Comparison of ENCODE assay signal across 18 cellular contexts in the genomic region with DNA sequence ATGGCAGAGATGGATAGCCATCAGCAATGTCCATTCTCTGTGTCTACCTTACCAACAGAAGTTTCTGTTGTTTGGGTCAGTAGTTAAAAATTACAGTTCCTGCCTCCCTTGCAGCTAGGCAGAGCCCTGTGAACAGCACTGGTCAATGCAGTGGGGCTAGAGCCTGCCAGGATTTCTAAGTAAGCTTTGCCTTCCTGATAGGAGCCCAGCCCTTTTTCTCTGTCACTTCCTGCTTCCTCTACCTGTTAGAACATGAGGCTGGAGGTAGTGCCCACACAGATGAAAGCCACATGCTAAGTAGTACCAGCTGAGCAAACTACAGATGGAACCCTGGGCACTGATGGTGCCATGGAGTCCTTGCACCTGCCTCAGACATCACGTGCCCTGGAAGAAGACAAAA. TPM values are rescaled to one million over a fixed set of nuclear protein-coding genes. Genes with fewer than 3 reads are reported as not detected.
DNase-seq lines count a peak whose midpoint lies in the region; ATAC-seq, FAIRE-seq and TF ChIP-seq lines count a peak whose summit lies in the region.
"Had no signal": no experiment of that assay in that cellular context is flagged by ENCODE, and none has a peak within 500 bp of the region (broad histone marks: within the 10 kb centered on the region; RNA-seq: fewer than 3 reads in every experiment).

No MANE protein-coding gene starts in this region.

- H2AK9ac ChIP-seq in IMR-90 (replicated peaks; ENCODE audit: low read depth, low read length, poor library complexity), result no peak overlapping the region

- no peak for FAIRE-seq in small intestine (lab: Jason Lieb, UNC)
- FAIRE-seq: A549 had no signal

- no peak overlapping the region for H3K56ac ChIP-seq in IMR-90 (ENCODE audit: extremely low read depth, insufficient read depth, low read length)

- no peaks in the 10 kb centered on the region for H3K36me3 Mint-ChIP-seq in activated T-cell treated with anti-CD3 and anti-CD28 coated beads, Interleukin-2, amount 50 U/mL, for 24 hours (ENCODE audit: low read depth)

- POLR2A ChIA-PET in IMR-90 (lab: Charles Lee; ENCODE audit: unreplicated experiment), result no interaction called here

- H3K9me3 ChIP-seq in IMR-90 (ENCODE audit: control insufficient read depth, insufficient read depth, low read length) (peaks cover 4% of the 10 kb centered on the region), hepatocyte (ENCODE audit: low read depth) (no peaks in the 10 kb centered on the region), small intestine (ENCODE audit: control insufficient read depth, low read depth) (no peaks in the 10 kb centered on the region)

- H3K36me3 ChIP-seq in IMR-90 (ENCODE audit: control insufficient read depth, insufficient read depth, low read length) (no peaks in the 10 kb centered on the region; the same call in 1 of the 2 replicates), hepatocyte (replicated peaks; ENCODE audit: insufficient read depth, low read depth) (no peaks in the 10 kb centered on the region), small intestine (ENCODE audit: control insufficient read depth in 2 of 2, insufficient read depth in 2 of 2, low read length in 2 of 2) (peaks cover 0 to 2% of the 10 kb centered on the region in 2 donors)

- H4K20me1 ChIP-seq in IMR-90 (ENCODE audit: insufficient read depth, low read length) (no peaks in the 10 kb centered on the region; the same call in 1 of the 2 replicates), hepatocyte (ENCODE audit: insufficient read depth, poor library complexity, severe bottlenecking) (no peaks in the 10 kb centered on the region)

- H3K9me2 ChIP-seq in hepatocyte (replicated peaks; ENCODE audit: insufficient read depth), result no peaks in the 10 kb centered on the region

- peak overlapping the region; percentile 84 for H3K4ac ChIP-seq in IMR-90 (ENCODE audit: low read depth, low read length)

- H3K23ac ChIP-seq in IMR-90 (ENCODE audit: low read depth, low read length), result peak overlapping the region; percentile 43; the same call in 1 of the 2 replicates

- H4K5ac ChIP-seq in IMR-90 (ENCODE audit: low read depth, low read length), result no peak overlapping the region; the same call in 1 of the 2 replicates

- DNase-seq in SHP77 (lab: John Stamatoyannopoulos, UW), result peak; percentile 41 to 62
- DNase-seq in SHP77 treated with DMSO at 0.1 percent for 48 hours (lab: John Stamatoyannopoulos, UW), result no peak
- no peak for DNase-seq in IMR-90
- DNase-seq in hepatocyte (ENCODE audit: low spot score), result no peak
- DNase-seq in small intestine, result peak; percentile 53
- no peak for DNase-seq in activated T-cell treated with anti-CD3 and anti-CD28 coated beads, Interleukin-2, amount 50 U/mL, for 24 hours
- DNase-seq in coronary artery (ENCODE audit: low spot score), result no peak
- DNase-seq: Calu3; H7; NCI-H1417; NCI-H1930; NCI-H510A treated with DMSO at 0.1 percent for 48 hours; NK-92 treated with Interleukin-12 subunit alpha and Interleukin-12 subunit beta, amount 100 ng/mL, for 24 hours; PC-3 had no signal

- peaks cover 11% of the 10 kb centered on the region for H3K4me1 Mint-ChIP-seq in activated T-cell treated with anti-CD3 and anti-CD28 coated beads, Interleukin-2, amount 50 U/mL, for 24 hours (ENCODE audit: low read depth)

- no peak overlapping the region for H3K27ac ChIP-seq in IMR-90 (ENCODE audit: insufficient read depth, low read length)
- H3K27ac ChIP-seq in hepatocyte, result peak overlapping the region; percentile 39
- H3K27ac ChIP-seq in small intestine (ENCODE audit: low read depth in 1 of 2, low read length in 1 of 2), result no peak overlapping the region
- no peak overlapping the region for H3K27ac ChIP-seq in coronary artery
- H3K27ac ChIP-seq: A549, C4-2B, SK-N-MC had no signal

- H4K91ac ChIP-seq in IMR-90 (ENCODE audit: insufficient read depth, low read depth, low read length), result peak overlapping the region; percentile 56; the same call in 1 of the 2 replicates

- BruUV-seq in IMR-90 (replicated peaks; lab: Mats Ljungman, UMichigan), result no TSS peak

- 0 out of 2 replicates have a peak overlapping the region, but pooled peaks have one; percentile 34 for H2BK20ac ChIP-seq in IMR-90 (ENCODE audit: low read depth, low read length)

- H4K8ac ChIP-seq in IMR-90 (ENCODE audit: low read depth in 2 of 2, low read length in 2 of 2), result peak overlapping the region; percentile 41 to 88; a peak in 2 of 4 replicates

- H2BK15ac ChIP-seq in IMR-90 (ENCODE audit: low read depth, low read length), result peak overlapping the region; percentile 39; the same call in 2 of the 3 replicates

- H3K27ac Mint-ChIP-seq in activated T-cell treated with anti-CD3 and anti-CD28 coated beads, Interleukin-2, amount 50 U/mL, for 24 hours, result no peak overlapping the region

- H2BK120ac ChIP-seq in IMR-90 (ENCODE audit: low read depth, low read length), result no peak overlapping the region; the same call in 1 of the 2 replicates

- no peaks in the 10 kb centered on the region for H3K27me3 Mint-ChIP-seq in activated T-cell treated with anti-CD3 and anti-CD28 coated beads, Interleukin-2, amount 50 U/mL, for 24 hours

- peaks cover 3% of the 10 kb centered on the region for H3K9me3 Mint-ChIP-seq in activated T-cell treated with anti-CD3 and anti-CD28 coated beads, Interleukin-2, amount 50 U/mL, for 24 hours

- H2AFZ ChIP-seq in IMR-90 (replicated peaks; ENCODE audit: low read length, poor library complexity), result no peak overlapping the region
- no peak overlapping the region for H2AFZ ChIP-seq in hepatocyte

- intact Hi-C loops in IMR-90 (cut with micrococcal nuclease), result no loop called here

- H2AK5ac ChIP-seq in IMR-90 (ENCODE audit: low read depth, low read length), result peak overlapping the region; percentile 22; the same call in 1 of the 2 replicates

- H3K4me1 ChIP-seq in IMR-90 (ENCODE audit: control insufficient read depth, insufficient read depth, low read length), result peaks cover 42% of the 10 kb centered on the region
- peaks cover 13% of the 10 kb centered on the region for H3K4me1 ChIP-seq in hepatocyte (ENCODE audit: insufficient read depth)
- H3K4me1 ChIP-seq in small intestine (ENCODE audit: control insufficient read depth in 2 of 2, insufficient read depth in 1 of 2, low read depth in 1 of 2, low read length in 1 of 2), result peaks cover 8 to 13% of the 10 kb centered on the region in 2 donors

- ATAC-seq in IMR-90 (ENCODE audit: low read depth) (no peak), GM21528 (IDR thresholded peaks at IDR 0.05; ENCODE audit: low FRiP score, unreplicated experiment) (no peak)
- ATAC-seq: A549, PC-3 had no signal

- H3K18ac ChIP-seq in IMR-90 (ENCODE audit: low read depth, low read length), result no peak overlapping the region; the same call in 1 of the 2 replicates

- no peaks in the 10 kb centered on the region for H3K79me2 ChIP-seq in hepatocyte

- peaks cover 34% of the 10 kb centered on the region for H3K9me1 ChIP-seq in IMR-90 (ENCODE audit: insufficient read depth, low read length)

- H3K14ac ChIP-seq in IMR-90 (replicated peaks; ENCODE audit: low read depth, low read length), result peak overlapping the region; percentile 16

- in situ Hi-C loops in IMR-90 (cut with MboI; ENCODE audit: low sequenced_read_pairs), result no loop called here

- CTCF ChIA-PET in IMR-90 (lab: Yijun Ruan, JAX), result no interaction called here

- no peak for TF ChIP-seq CTCF in IMR-90 (conservative IDR thresholded peaks at IDR 0.05; ENCODE audit: low read depth, low read length)
- no peak for TF ChIP-seq CTCF in hepatocyte (IDR thresholded peaks at IDR 0.05; ENCODE audit: poor library complexity)
- no peak for TF ChIP-seq CTCF in coronary artery (IDR thresholded peaks at IDR 0.05)

- H2BK5ac ChIP-seq in IMR-90 (ENCODE audit: low read depth, low read length, poor library complexity, severe bottlenecking), result no peak overlapping the region

- H3K27me3 ChIP-seq in IMR-90 (ENCODE audit: control insufficient read depth, insufficient read depth, low read length) (no peaks in the 10 kb centered on the region), hepatocyte (no peaks in the 10 kb centered on the region), small intestine (ENCODE audit: control insufficient read depth in 2 of 2, insufficient read depth in 2 of 2, low read length in 2 of 2) (no peaks in the 10 kb centered on the region)

- H3K4me2 ChIP-seq in IMR-90 (ENCODE audit: low read depth, low read length), result no peak overlapping the region
- no peak overlapping the region for H3K4me2 ChIP-seq in hepatocyte
- H3K4me2 ChIP-seq: A549 had no signal

- H3K4me3 ChIP-seq in IMR-90 (ENCODE audit: insufficient read depth, low read depth, low read length), result no peak overlapping the region
- no peak overlapping the region for H3K4me3 ChIP-seq in hepatocyte
- H3K4me3 ChIP-seq in small intestine (ENCODE audit: low read depth in 1 of 2, low read length in 2 of 2), result no peak overlapping the region
- H3K4me3 ChIP-seq in coronary artery, result no peak overlapping the region
- H3K4me3 ChIP-seq: A549, SK-N-MC had no signal

- H3K9ac ChIP-seq in IMR-90 (ENCODE audit: low read depth, low read length), result no peak overlapping the region

- WGBS in IMR-90 (ENCODE audit: extremely low coverage in 2 of 2, insufficient read length in 1 of 2), 2 experiments, result no CpG with 5 or more reads among the region's 1 CpG
- WGBS in hepatocyte (ENCODE audit: low lambda C conversion rate, missing lambda C conversion rate), result 88% methylated on average over 1 of the region's 1 CpG
- 83 to 95% (median 88%) methylated on average over 1 of the region's 1 CpG for WGBS in small intestine, 3 donors

- H3K79me1 ChIP-seq in IMR-90 (ENCODE audit: low read depth in 1 of 2, low read length in 2 of 2), result peaks cover 45 to 85% of the 10 kb centered on the region in 2 experiments

- dilution Hi-C loops in IMR-90 (cut with HindIII; ENCODE audit: low sequenced_read_pairs, unreplicated experiment), result no loop called here

- H3K4me3 Mint-ChIP-seq in activated T-cell treated with anti-CD3 and anti-CD28 coated beads, Interleukin-2, amount 50 U/mL, for 24 hours, result no peak overlapping the region

- TF ChIP-seq RAD21 in IMR-90 (IDR thresholded peaks at IDR 0.05; ENCODE audit: low read length), result no peak

- no peak for TF ChIP-seq POLR2A in IMR-90 (IDR thresholded peaks at IDR 0.05; ENCODE audit: low read depth, low read length)

TF ChIP-seq in IMR-90, 13 proteins besides CTCF, POLR2A, EP300 and RAD21:
- no peak for TF ChIP-seq FOS (IDR thresholded peaks at IDR 0.05; ENCODE audit: low read depth, low read length)
- no peak for TF ChIP-seq MXI1 (IDR thresholded peaks at IDR 0.05; ENCODE audit: borderline replicate concordance, low read depth, low read length)

RNA-seq across cellular contexts. Expression of gene MGLL, which starts 45.0 kb away (rescaled TPM):
- total RNA-seq in IMR-90 (2012; rRNA removed) (23.6 and 23.7 TPM in 2 replicates), hepatocyte (5.4 and 7.3 TPM in 2 replicates)
- polyA plus RNA-seq in IMR-90 (2012; rRNA removed) (59.9 and 60.6 TPM in 2 replicates), hepatocyte (19.5 and 21.4 TPM in 2 replicates), small intestine (10 to 100 TPM; 42.4 to 47.2 (median 43.8) TPM)
- polyA plus RNA-seq in IMR-90 (2012; cell fraction: cytosol; rRNA removed), result 33.0 and 76.1 TPM in 2 replicates
- polyA plus RNA-seq in IMR-90 (2012; cell fraction: nucleus; rRNA removed; ENCODE audit: low replicate concordance), result 37.3 and 45.7 TPM in 2 replicates

Comparison
In these comparisons a context has a peak if more than half of its experiments do, and no peak if none do; other contexts are left out.
1. DNase-seq: peak in SHP77 (2 of 2) and small intestine (single experiment); none in SHP77 treated with DMSO at 0.1 percent for 48 hours (single experiment), IMR-90 (single experiment), hepatocyte (single experiment), activated T-cell treated with anti-CD3 and anti-CD28 coated beads, Interleukin-2, amount 50 U/mL, for 24 hours (single experiment) and coronary artery (single experiment).